19 cellular contexts compared by ENCODE assay signal in genomic region chr11:72475359-72475758, GRCh38. TPM values are rescaled to one million over a fixed set of nuclear protein-coding genes. Genes with fewer than 3 reads are reported as not detected.
DNase-seq lines count a peak whose midpoint lies in the region; ATAC-seq and TF ChIP-seq lines count a peak whose summit lies in the region.
"Had no signal": no experiment of that assay in that cellular context is flagged by ENCODE, and none has a peak within 500 bp of the region (broad histone marks: within the 10 kb centered on the region; RNA-seq: fewer than 3 reads in every experiment).

No MANE protein-coding gene starts in this region.

- no peak for ATAC-seq in gastrocnemius medialis
- ATAC-seq: A549 had no signal

- no peak for TF ChIP-seq POLR2A in gastrocnemius medialis (IDR thresholded peaks at IDR 0.05)

- H3K27me3 ChIP-seq in gastrocnemius medialis, result no peaks in the 10 kb centered on the region
- H3K27me3 ChIP-seq: BLaER1 treated with 17β-estradiol and CSF1 and Interleukin-3, amounts not matched to agents 10 nM and 100 nM had no signal

- H3K36me3 ChIP-seq in gastrocnemius medialis, result no peaks in the 10 kb centered on the region
- H3K36me3 ChIP-seq: BLaER1 treated with 17β-estradiol and CSF1 and Interleukin-3, amounts not matched to agents 10 nM and 100 nM; MG63 had no signal

- H3K4me3 ChIP-seq in epithelial cell of esophagus (ENCODE audit: low read length) (no peak overlapping the region), gastrocnemius medialis (no peak overlapping the region)
- H3K4me3 ChIP-seq: A549; BLaER1 treated with 17β-estradiol and CSF1 and Interleukin-3, amounts not matched to agents 10 nM and 100 nM; MG63; PC-9 had no signal

- peaks cover 0 to 4% of the 10 kb centered on the region in 2 donors for H3K4me1 ChIP-seq in gastrocnemius medialis

- intact Hi-C loops in gastrocnemius medialis (cut with DNase I; ENCODE audit: low total_unique reads), result no loop called here

- in situ Hi-C loops in gastrocnemius medialis (cut with MboI; ENCODE audit: low sequenced_read_pairs in 4 of 4), result loop anchor here in 3 of 4 donors (10.0 kb wide), 3 partner anchors 99 to 199 kb away; partner anchors contain the start of gene PDE2A (in 1 of the 3)

- no peaks in the 10 kb centered on the region for H3K9me3 ChIP-seq in gastrocnemius medialis
- H3K9me3 ChIP-seq: A549; BLaER1 treated with 17β-estradiol and CSF1 and Interleukin-3, amounts not matched to agents 10 nM and 100 nM; MG63 had no signal

- H3K27ac ChIP-seq in gastrocnemius medialis, result no peak overlapping the region
- H3K27ac ChIP-seq: A549; BLaER1 treated with 17β-estradiol and CSF1 and Interleukin-3, amounts not matched to agents 10 nM and 100 nM; PC-9; RWPE1 had no signal

- DNase-seq in ELR (ENCODE audit: low read depth) (peak; percentile 15), RKO (ENCODE audit: low spot score) (peak; percentile 31), epithelial cell of esophagus (ENCODE audit: low read depth) (peak; percentile 17), renal cortical epithelial cell (ENCODE audit: low read depth) (peak; percentile 14), HPDE6-E6E7 (ENCODE audit: extremely low spot score) (no peak), gastrocnemius medialis (no peak)
- no peak for DNase-seq in activated CD4-positive, alpha-beta T cell treated with anti-CD3 and anti-CD28 coated beads for 48 hours
- DNase-seq: AML-193; CD4-positive, alpha-beta T cell; GOT3; HCEC 1CT; NCI-H2029; NCI-H526 treated with DMSO at 0.1 percent for 48 hours; PC-9; SHP77 had no signal

- TF ChIP-seq CTCF in epithelial cell of esophagus (IDR thresholded peaks at IDR 0.05; ENCODE audit: insufficient read depth, low read depth, low read length, missing control alignments) (no peak), gastrocnemius medialis (IDR thresholded peaks at IDR 0.05 in 4 of 5, conservative IDR thresholded peaks at IDR 0.05 in 1 of 5) (no peak)

RNA-seq across cellular contexts. Expression of gene CLPB, which starts 41.0 kb away (rescaled TPM):
- total RNA-seq in renal cortical epithelial cell, result 51.7 and 52.4 TPM in 2 replicates
- total RNA-seq in gastrocnemius medialis, result 10 to 100 TPM; 16.9 to 31.1 (median 24.3) TPM

Comparison
In these comparisons a context has a peak if more than half of its experiments do, and no peak if none do; other contexts are left out.
1. DNase-seq: peak in ELR (single experiment), RKO (single experiment), epithelial cell of esophagus (single experiment) and renal cortical epithelial cell (single experiment); none in HPDE6-E6E7 (single experiment), gastrocnemius medialis (0 of 2) and activated CD4-positive, alpha-beta T cell treated with anti-CD3 and anti-CD28 coated beads for 48 hours (single experiment).